ENCODE assay signal across 1 cellular context in the genomic region with DNA sequence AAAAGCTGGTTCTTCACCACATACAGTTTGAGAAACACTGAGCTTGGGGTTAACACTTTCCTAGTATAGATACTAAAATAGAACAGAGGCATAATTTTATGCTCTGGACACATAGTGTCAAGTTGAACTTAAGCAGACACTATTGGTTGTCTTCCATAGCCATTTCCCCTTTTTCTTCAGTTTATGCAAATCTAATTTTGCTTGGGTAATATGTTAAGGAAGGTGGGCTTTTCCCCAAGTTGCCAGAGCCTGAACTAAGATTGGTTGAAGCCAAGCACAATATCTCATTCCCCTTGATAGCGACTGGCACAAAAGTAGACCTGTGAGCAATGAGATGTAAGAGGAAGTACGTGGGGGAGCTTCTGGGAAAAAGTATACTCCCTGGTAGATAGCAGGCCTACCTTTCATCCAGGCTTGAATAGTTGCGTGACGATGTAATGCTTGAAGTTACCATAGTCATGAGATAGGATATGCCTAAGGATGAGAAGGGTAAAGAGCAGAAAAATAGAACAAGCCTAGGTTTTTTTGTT.
TF ChIP-seq lines count a peak whose summit lies in the region.

No MANE protein-coding gene starts in this region.

TF ChIP-seq in GM12878, 131 proteins besides CTCF, POLR2A, EP300 and RAD21 (continued from another document and continues in another):
- TF ChIP-seq ZNF592 (IDR thresholded peaks at IDR 0.05) (no peak), CREM (IDR thresholded peaks at IDR 0.05; ENCODE audit: low read depth) (no peak), SMC3 (IDR thresholded peaks at IDR 0.05; ENCODE audit: borderline replicate concordance, low read length) (no peak), YY1 (IDR thresholded peaks at IDR 0.05; ENCODE audit: low read depth, low read length) (no peak), EGR1 (IDR thresholded peaks at IDR 0.05; ENCODE audit: borderline replicate concordance in 1 of 2, low read depth in 2 of 2, low read length in 2 of 2) (no peak), IRF4 (IDR thresholded peaks at IDR 0.05; ENCODE audit: low read depth, low read length) (no peak), SIX5 (IDR thresholded peaks at IDR 0.05; ENCODE audit: low read depth, low read length, severe bottlenecking) (no peak), TARDBP (IDR thresholded peaks at IDR 0.05; ENCODE audit: borderline replicate concordance) (no peak), MXI1 (IDR thresholded peaks at IDR 0.05; ENCODE audit: low read depth, low read length) (peak; percentile 81; the same call in 1 of the 2 replicates), FOS (IDR thresholded peaks at IDR 0.05; ENCODE audit: borderline replicate concordance, extremely low read depth, insufficient read length) (no peak), ZSCAN29 (IDR thresholded peaks at IDR 0.05) (no peak), CHD1 (IDR thresholded peaks at IDR 0.05; ENCODE audit: low read depth, low read length) (no peak), GABPA (IDR thresholded peaks at IDR 0.05; ENCODE audit: low read depth) (no peak), MLLT1 (IDR thresholded peaks at IDR 0.05) (peak; percentile 68), ZNF384 (IDR thresholded peaks at IDR 0.05; ENCODE audit: borderline replicate concordance, low read depth, low read length) (no peak), BHLHE40 (IDR thresholded peaks at IDR 0.05; ENCODE audit: borderline replicate concordance in 1 of 2, low read depth in 2 of 2, low read length in 1 of 2) (no peak), HDGF (IDR thresholded peaks at IDR 0.05) (no peak), EED (IDR thresholded peaks at IDR 0.05; ENCODE audit: low read depth) (peak; percentile 23; the same call in 1 of the 2 replicates), KLF5 (IDR thresholded peaks at IDR 0.05; ENCODE audit: partially characterized antibody) (no peak), ZNF622 (IDR thresholded peaks at IDR 0.05) (no peak), SIN3A (IDR thresholded peaks at IDR 0.05; ENCODE audit: low read depth, low read length) (no peak), SUZ12 (IDR thresholded peaks at IDR 0.05; ENCODE audit: unreplicated experiment) (no peak), CEBPB (IDR thresholded peaks at IDR 0.05; ENCODE audit: borderline replicate concordance in 1 of 2, low read depth in 2 of 2, low read length in 2 of 2) (no peak), E2F8 (IDR thresholded peaks at IDR 0.05; ENCODE audit: low read depth, partially characterized antibody) (no peak), ESRRA (IDR thresholded peaks at IDR 0.05; ENCODE audit: low read length) (no peak), ZBED1 (IDR thresholded peaks at IDR 0.05; ENCODE audit: borderline replicate concordance) (no peak), SREBF1 (IDR thresholded peaks at IDR 0.05; ENCODE audit: low read length) (no peak), ZBTB40 (IDR thresholded peaks at IDR 0.05; ENCODE audit: borderline replicate concordance) (no peak), PML (IDR thresholded peaks at IDR 0.05; ENCODE audit: low read length) (no peak), POU2F2 (IDR thresholded peaks at IDR 0.05; ENCODE audit: borderline replicate concordance, low read depth, low read length) (no peak), MAX (IDR thresholded peaks at IDR 0.05; ENCODE audit: low read depth, low read length) (no peak), ZNF274 (IDR thresholded peaks at IDR 0.05; ENCODE audit: insufficient read depth, insufficient read length) (no peak), EZH2 (IDR thresholded peaks at IDR 0.05; ENCODE audit: borderline replicate concordance, control insufficient read depth, low read depth, low read length) (no peak), ZNF217 (IDR thresholded peaks at IDR 0.05) (no peak), MTA2 (IDR thresholded peaks at IDR 0.05; ENCODE audit: low read depth) (no peak)
- TF ChIP-seq, protein P1, sequence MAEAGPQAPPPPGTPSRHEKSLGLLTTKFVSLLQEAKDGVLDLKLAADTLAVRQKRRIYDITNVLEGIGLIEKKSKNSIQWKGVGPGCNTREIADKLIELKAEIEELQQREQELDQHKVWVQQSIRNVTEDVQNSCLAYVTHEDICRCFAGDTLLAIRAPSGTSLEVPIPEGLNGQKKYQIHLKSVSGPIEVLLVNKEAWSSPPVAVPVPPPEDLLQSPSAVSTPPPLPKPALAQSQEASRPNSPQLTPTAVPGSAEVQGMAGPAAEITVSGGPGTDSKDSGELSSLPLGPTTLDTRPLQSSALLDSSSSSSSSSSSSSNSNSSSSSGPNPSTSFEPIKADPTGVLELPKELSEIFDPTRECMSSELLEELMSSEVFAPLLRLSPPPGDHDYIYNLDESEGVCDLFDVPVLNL (IDR thresholded peaks at IDR 0.05; ENCODE audit: low read depth, low read length) = no peak
- TF ChIP-seq, protein P2, sequence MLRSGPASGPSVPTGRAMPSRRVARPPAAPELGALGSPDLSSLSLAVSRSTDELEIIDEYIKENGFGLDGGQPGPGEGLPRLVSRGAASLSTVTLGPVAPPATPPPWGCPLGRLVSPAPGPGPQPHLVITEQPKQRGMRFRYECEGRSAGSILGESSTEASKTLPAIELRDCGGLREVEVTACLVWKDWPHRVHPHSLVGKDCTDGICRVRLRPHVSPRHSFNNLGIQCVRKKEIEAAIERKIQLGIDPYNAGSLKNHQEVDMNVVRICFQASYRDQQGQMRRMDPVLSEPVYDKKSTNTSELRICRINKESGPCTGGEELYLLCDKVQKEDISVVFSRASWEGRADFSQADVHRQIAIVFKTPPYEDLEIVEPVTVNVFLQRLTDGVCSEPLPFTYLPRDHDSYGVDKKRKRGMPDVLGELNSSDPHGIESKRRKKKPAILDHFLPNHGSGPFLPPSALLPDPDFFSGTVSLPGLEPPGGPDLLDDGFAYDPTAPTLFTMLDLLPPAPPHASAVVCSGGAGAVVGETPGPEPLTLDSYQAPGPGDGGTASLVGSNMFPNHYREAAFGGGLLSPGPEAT (IDR thresholded peaks at IDR 0.05; ENCODE audit: low read depth) = peak; percentile 72; the same call in 1 of the 2 replicates
- TF ChIP-seq, protein P3, sequence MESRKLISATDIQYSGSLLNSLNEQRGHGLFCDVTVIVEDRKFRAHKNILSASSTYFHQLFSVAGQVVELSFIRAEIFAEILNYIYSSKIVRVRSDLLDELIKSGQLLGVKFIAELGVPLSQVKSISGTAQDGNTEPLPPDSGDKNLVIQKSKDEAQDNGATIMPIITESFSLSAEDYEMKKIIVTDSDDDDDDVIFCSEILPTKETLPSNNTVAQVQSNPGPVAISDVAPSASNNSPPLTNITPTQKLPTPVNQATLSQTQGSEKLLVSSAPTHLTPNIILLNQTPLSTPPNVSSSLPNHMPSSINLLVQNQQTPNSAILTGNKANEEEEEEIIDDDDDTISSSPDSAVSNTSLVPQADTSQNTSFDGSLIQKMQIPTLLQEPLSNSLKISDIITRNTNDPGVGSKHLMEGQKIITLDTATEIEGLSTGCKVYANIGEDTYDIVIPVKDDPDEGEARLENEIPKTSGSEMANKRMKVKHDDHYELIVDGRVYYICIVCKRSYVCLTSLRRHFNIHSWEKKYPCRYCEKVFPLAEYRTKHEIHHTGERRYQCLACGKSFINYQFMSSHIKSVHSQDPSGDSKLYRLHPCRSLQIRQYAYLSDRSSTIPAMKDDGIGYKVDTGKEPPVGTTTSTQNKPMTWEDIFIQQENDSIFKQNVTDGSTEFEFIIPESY (IDR thresholded peaks at IDR 0.05) = no peak
- TF ChIP-seq, protein P4, sequence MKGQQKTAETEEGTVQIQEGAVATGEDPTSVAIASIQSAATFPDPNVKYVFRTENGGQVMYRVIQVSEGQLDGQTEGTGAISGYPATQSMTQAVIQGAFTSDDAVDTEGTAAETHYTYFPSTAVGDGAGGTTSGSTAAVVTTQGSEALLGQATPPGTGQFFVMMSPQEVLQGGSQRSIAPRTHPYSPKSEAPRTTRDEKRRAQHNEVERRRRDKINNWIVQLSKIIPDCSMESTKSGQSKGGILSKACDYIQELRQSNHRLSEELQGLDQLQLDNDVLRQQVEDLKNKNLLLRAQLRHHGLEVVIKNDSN (IDR thresholded peaks at IDR 0.05; ENCODE audit: borderline replicate concordance, extremely low read length, insufficient read depth, low read depth, low read length) = no peak
- TF ChIP-seq, protein P5, sequence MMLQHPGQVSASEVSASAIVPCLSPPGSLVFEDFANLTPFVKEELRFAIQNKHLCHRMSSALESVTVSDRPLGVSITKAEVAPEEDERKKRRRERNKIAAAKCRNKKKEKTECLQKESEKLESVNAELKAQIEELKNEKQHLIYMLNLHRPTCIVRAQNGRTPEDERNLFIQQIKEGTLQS (IDR thresholded peaks at IDR 0.05; ENCODE audit: borderline replicate concordance, extremely low read depth, low read depth, low read length) = no peak
